Comparison of ENCODE assay signal across 30 cellular contexts in the genomic region with DNA sequence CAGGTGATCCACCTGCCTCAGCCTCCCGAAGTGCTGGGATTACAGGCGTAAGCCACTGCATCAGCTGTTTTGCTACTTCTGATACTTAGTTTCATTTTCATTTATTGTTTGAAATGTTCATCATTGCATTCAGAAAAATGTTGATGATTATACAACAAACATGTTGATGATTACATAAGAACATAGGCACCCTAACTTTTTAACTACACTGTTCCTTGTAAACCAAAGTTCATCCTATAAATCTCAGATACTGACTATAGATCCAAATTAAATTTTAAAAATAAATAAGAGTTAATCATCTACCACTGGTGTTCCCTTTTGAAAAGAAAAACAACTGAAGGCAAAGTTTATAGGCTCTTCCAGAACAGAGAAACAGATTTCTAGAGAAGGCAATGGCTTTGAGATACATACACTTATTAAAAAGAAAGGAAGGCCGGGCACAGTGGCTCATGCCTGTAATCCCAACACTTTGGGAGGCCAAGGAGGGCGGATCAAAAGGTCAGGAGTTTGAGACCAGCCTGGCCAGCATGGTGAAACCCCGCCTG. TPM values are rescaled to one million over a fixed set of nuclear protein-coding genes. Genes with fewer than 3 reads are reported as not detected.
DNase-seq lines count a peak whose midpoint lies in the region; ATAC-seq, FAIRE-seq and TF ChIP-seq lines count a peak whose summit lies in the region.
"Had no signal": no experiment of that assay in that cellular context is flagged by ENCODE, and none has a peak within 500 bp of the region (broad histone marks: within the 10 kb centered on the region; RNA-seq: fewer than 3 reads in every experiment).

No MANE protein-coding gene starts in this region.

- peak; percentile 62 for FAIRE-seq in small intestine (lab: Jason Lieb, UNC)
- FAIRE-seq: A549, D721Med, G401.6, GM12878, H1, RCC 7860 had no signal

- H3K4me1 ChIP-seq in cardiac muscle cell (ENCODE audit: low read depth): peaks cover 23% of the 10 kb centered on the region
- H3K4me1 ChIP-seq in heart right ventricle: peaks cover 0 to 10% (median 0%) of the 10 kb centered on the region in 9 donors
- peaks cover 21% of the 10 kb centered on the region for H3K4me1 ChIP-seq in MM.1S (ENCODE audit: low read length)
- peaks cover 0 to 27% (median 11%) of the 10 kb centered on the region in 4 donors for H3K4me1 ChIP-seq in right lobe of liver
- H3K4me1 ChIP-seq in small intestine (ENCODE audit: control insufficient read depth in 2 of 2, insufficient read depth in 1 of 2, low read depth in 1 of 2, low read length in 1 of 2): no peaks in the 10 kb centered on the region
- H3K4me1 ChIP-seq: A549 had no signal

- no peak for TF ChIP-seq POLR2A in right lobe of liver (IDR thresholded peaks at IDR 0.05)

- 95 to 96% methylated on average over 5 of the region's 5 CpGs for WGBS in heart right ventricle, 2 donors
- 59% methylated on average over 5 of the region's 5 CpGs for WGBS in right lobe of liver (ENCODE audit: insufficient coverage, low coverage, low lambda C conversion rate, missing lambda C conversion rate)
- 69 to 79% (median 77%) methylated on average over 5 of the region's 5 CpGs for WGBS in small intestine, 3 donors

- peak overlapping the region; percentile 82 for H3K27ac ChIP-seq in cardiac muscle cell
- no peak overlapping the region for H3K27ac ChIP-seq in heart right ventricle
- H3K27ac ChIP-seq in MM.1S (ENCODE audit: low read length): no peak overlapping the region
- peak overlapping the region in 2 of 3 donors; percentile 72 to 90 for H3K27ac ChIP-seq in right lobe of liver
- no peak overlapping the region for H3K27ac ChIP-seq in small intestine (ENCODE audit: low read depth in 1 of 2, low read length in 1 of 2)
- H3K27ac ChIP-seq: A549; BLaER1 treated with 17β-estradiol and CSF1 and Interleukin-3, amounts not matched to agents 10 nM and 100 nM had no signal

- TF ChIP-seq CTCF in cardiac muscle cell (IDR thresholded peaks at IDR 0.05; ENCODE audit: low read depth, low read length): no peak
- no peak for TF ChIP-seq CTCF in heart right ventricle (IDR thresholded peaks at IDR 0.05)
- no peak for TF ChIP-seq CTCF in MM.1S (IDR thresholded peaks at IDR 0.05; ENCODE audit: low read length)
- no peak for TF ChIP-seq CTCF in right lobe of liver (IDR thresholded peaks at IDR 0.05)
- TF ChIP-seq CTCF in endothelial cell (IDR thresholded peaks at IDR 0.05; ENCODE audit: unreplicated experiment): no peak

- no peak overlapping the region for H3K9ac ChIP-seq in MM.1S (ENCODE audit: low read length)
- H3K9ac ChIP-seq: BLaER1 treated with 17β-estradiol and CSF1 and Interleukin-3, amounts not matched to agents 10 nM and 100 nM; SK-N-SH had no signal

- peaks cover 3% of the 10 kb centered on the region for H3K27me3 Mint-ChIP-seq in endothelial cell (ENCODE audit: unreplicated experiment)
- H3K27me3 Mint-ChIP-seq: CD4-positive, alpha-beta T cell had no signal

- H3K4me1 Mint-ChIP-seq in endothelial cell (ENCODE audit: unreplicated experiment): peaks cover 13% of the 10 kb centered on the region

- no peak overlapping the region for H3K4me3 ChIP-seq in cardiac muscle cell
- H3K4me3 ChIP-seq in heart right ventricle: no peak overlapping the region
- no peak overlapping the region for H3K4me3 ChIP-seq in MM.1S (ENCODE audit: low read length)
- no peak overlapping the region for H3K4me3 ChIP-seq in right lobe of liver
- H3K4me3 ChIP-seq in small intestine (ENCODE audit: low read depth in 1 of 2, low read length in 2 of 2): no peak overlapping the region
- H3K4me3 ChIP-seq: A549; BLaER1 treated with 17β-estradiol and CSF1 and Interleukin-3, amounts not matched to agents 10 nM and 100 nM; GM12878 had no signal

- H3K4me2 ChIP-seq in MM.1S (ENCODE audit: low read depth, low read length): no peak overlapping the region
- H3K4me2 ChIP-seq: A549; BLaER1 treated with 17β-estradiol and CSF1 and Interleukin-3, amounts not matched to agents 10 nM and 100 nM; SK-N-SH had no signal

- intact Hi-C loops in heart right ventricle (cut with DNase I): no loop called here
- intact Hi-C loops in right lobe of liver (cut with DNase I): no loop called here

- no peak overlapping the region for H3K27ac Mint-ChIP-seq in endothelial cell (ENCODE audit: unreplicated experiment)
- H3K27ac Mint-ChIP-seq: CD4-positive, alpha-beta T cell had no signal

- H3K9me3 ChIP-seq in cardiac muscle cell (ENCODE audit: low read depth): no peaks in the 10 kb centered on the region
- no peaks in the 10 kb centered on the region for H3K9me3 ChIP-seq in heart right ventricle
- H3K9me3 ChIP-seq in MM.1S (replicated peaks; ENCODE audit: insufficient read depth, low read length): no peaks in the 10 kb centered on the region
- H3K9me3 ChIP-seq in right lobe of liver: no peaks in the 10 kb centered on the region
- H3K9me3 ChIP-seq in small intestine (ENCODE audit: control insufficient read depth, low read depth): no peaks in the 10 kb centered on the region
- H3K9me3 ChIP-seq: A549; BLaER1 treated with 17β-estradiol and CSF1 and Interleukin-3, amounts not matched to agents 10 nM and 100 nM; SK-N-SH had no signal

- no peaks in the 10 kb centered on the region for H3K27me3 ChIP-seq in cardiac muscle cell
- H3K27me3 ChIP-seq in heart right ventricle: no peaks in the 10 kb centered on the region
- H3K27me3 ChIP-seq in MM.1S (replicated peaks; ENCODE audit: insufficient read depth, low read length): no peaks in the 10 kb centered on the region
- no peaks in the 10 kb centered on the region for H3K27me3 ChIP-seq in right lobe of liver
- no peaks in the 10 kb centered on the region for H3K27me3 ChIP-seq in small intestine (ENCODE audit: control insufficient read depth in 2 of 2, insufficient read depth in 2 of 2, low read length in 2 of 2)
- H3K27me3 ChIP-seq: BLaER1 treated with 17β-estradiol and CSF1 and Interleukin-3, amounts not matched to agents 10 nM and 100 nM had no signal

- peaks cover 11% of the 10 kb centered on the region; the same call in 1 of the 2 replicates for H3F3A ChIP-seq in MM.1S (ENCODE audit: insufficient read depth, low read length)

- DNase-seq in cardiac muscle cell (ENCODE audit: low read depth in 1 of 2, low spot score in 1 of 2) (no peak), heart right ventricle (no peak), MM.1S (peak; percentile 44), right lobe of liver (no peak), small intestine (no peak), GM19240 (ENCODE audit: insufficient read length, low spot score) (no peak), endothelial cell (ENCODE audit: low spot score) (no peak), OCI-M2 (lab: John Stamatoyannopoulos, UW; ENCODE audit: unreplicated experiment) (no peak)
- DNase-seq: AML-193; CD4-positive, alpha-beta T cell; DMS53; HCEC 1CT; IMR-90; KG1; NCI-H1092; NCI-H1417 treated with DMSO at 0.1 percent for 48 hours; NCI-H1694 treated with DMSO at 0.1 percent for 48 hours; NCI-H2081; NCI-H2227 treated with DMSO at 0.1 percent for 48 hours; NCI-H69; OCI-M1; SK-N-SH had no signal

- H3K4me3 Mint-ChIP-seq in endothelial cell (ENCODE audit: unreplicated experiment): no peak overlapping the region
- H3K4me3 Mint-ChIP-seq: CD4-positive, alpha-beta T cell had no signal

- ATAC-seq in heart right ventricle (no peak), right lobe of liver (peak; percentile 49 to 77 (median 58))
- ATAC-seq: A549, GM12878 had no signal

- no peak overlapping the region for H2AFZ ChIP-seq in MM.1S (ENCODE audit: low read length)

- H4K20me1 ChIP-seq in MM.1S (ENCODE audit: insufficient read depth, low read length): no peaks in the 10 kb centered on the region
- H4K20me1 ChIP-seq: BLaER1 treated with 17β-estradiol and CSF1 and Interleukin-3, amounts not matched to agents 10 nM and 100 nM had no signal

- no peaks in the 10 kb centered on the region for H3K36me3 ChIP-seq in cardiac muscle cell
- H3K36me3 ChIP-seq in heart right ventricle: peaks cover 0 to 47% (median 12%) of the 10 kb centered on the region in 9 donors
- H3K36me3 ChIP-seq in MM.1S (replicated peaks; ENCODE audit: insufficient read depth, low read length): no peaks in the 10 kb centered on the region
- H3K36me3 ChIP-seq in right lobe of liver: peaks cover 0 to 14% (median 0%) of the 10 kb centered on the region in 4 donors
- H3K36me3 ChIP-seq in small intestine (ENCODE audit: control insufficient read depth in 2 of 2, insufficient read depth in 2 of 2, low read length in 2 of 2): no peaks in the 10 kb centered on the region

- H3K36me3 Mint-ChIP-seq in endothelial cell (ENCODE audit: low read depth, unreplicated experiment): no peaks in the 10 kb centered on the region

- no peaks in the 10 kb centered on the region for H3K9me2 ChIP-seq in MM.1S (replicated peaks; ENCODE audit: insufficient read depth, low read length)
- H3K9me2 ChIP-seq: SK-N-SH had no signal

- H3K9me3 Mint-ChIP-seq in endothelial cell (ENCODE audit: unreplicated experiment): no peaks in the 10 kb centered on the region
- H3K9me3 Mint-ChIP-seq: CD4-positive, alpha-beta T cell had no signal

- H3K79me2 ChIP-seq in MM.1S (ENCODE audit: low read length): no peaks in the 10 kb centered on the region

RNA-seq across cellular contexts. Expression of gene TRIM75, which starts 23.4 kb away (rescaled TPM):
- total RNA-seq in cardiac muscle cell: not detected in 2 replicates
- not detected in 2 replicates for polyA plus RNA-seq in cardiac muscle cell
- total RNA-seq in heart right ventricle: not detected
- not detected for polyA plus RNA-seq in heart right ventricle
- not detected for total RNA-seq in right lobe of liver
- polyA plus RNA-seq in small intestine: not detected
- total RNA-seq in endothelial cell (ENCODE audit: unreplicated experiment): not detected
- total RNA-seq: CD4-positive, alpha-beta T cell; GM12878; H1; IMR-90; NCI-H460 had no signal
- polyA plus RNA-seq: A549, GM12878, H1, IMR-90, SK-N-SH had no signal

RNA-seq across cellular contexts. Expression of gene TMEM192, which starts 35.6 kb away (rescaled TPM):
- total RNA-seq in cardiac muscle cell (5.2 and 7.7 TPM in 2 replicates), heart right ventricle (10 to 100 TPM; 14.4 to 23.1 (median 18.0) TPM), right lobe of liver (10 to 100 TPM; 16.2 to 40.0 (median 23.3) TPM), endothelial cell (ENCODE audit: unreplicated experiment) (11.6 TPM)
- polyA plus RNA-seq in cardiac muscle cell (14.0 and 17.3 TPM in 2 replicates), heart right ventricle (1 to 10 TPM; 4.5 to 9.8 TPM), small intestine (10 to 100 TPM in 1 of 3 donors, 1 to 10 TPM in 2; 4.0 to 11.1 (median 6.8) TPM)

RNA-seq across cellular contexts. Expression of gene TRIM60, which starts 45.3 kb away (rescaled TPM):
- total RNA-seq in cardiac muscle cell (0.07 TPM in 1 of 2 replicates, not detected in the other), heart right ventricle (not detected), right lobe of liver (not detected), endothelial cell (ENCODE audit: unreplicated experiment) (not detected)
- polyA plus RNA-seq in cardiac muscle cell (not detected in 2 replicates), heart right ventricle (not detected), small intestine (not detected)
- total RNA-seq: CD4-positive, alpha-beta T cell; GM12878; H1; IMR-90; NCI-H460 had no signal
- polyA plus RNA-seq: A549, GM12878, H1, IMR-90, SK-N-SH had no signal

Comparison
In these comparisons a context has a peak if more than half of its experiments do, and no peak if none do; other contexts are left out.
1. H3K27ac ChIP-seq: peak in cardiac muscle cell (single experiment) and right lobe of liver (2 of 3); none in heart right ventricle (0 of 10), MM.1S (single experiment) and small intestine (0 of 2).
2. ATAC-seq: peak in right lobe of liver (4 of 4); none in heart right ventricle (0 of 8).